ENCODE assay signal across 1 cellular context in genomic region chr18:46677609-46678470, GRCh38.
TF ChIP-seq lines count a peak whose summit lies in the region.

No MANE protein-coding gene starts in this region.

TF ChIP-seq in HCT116, 20 proteins besides CTCF, POLR2A, EP300 and RAD21 (continued from another document):
- TF ChIP-seq ZNF274 (IDR thresholded peaks at IDR 0.05; ENCODE audit: low read depth, low read length), result no peak
